ENCODE assay signal across 1 cellular context in the genomic region with DNA sequence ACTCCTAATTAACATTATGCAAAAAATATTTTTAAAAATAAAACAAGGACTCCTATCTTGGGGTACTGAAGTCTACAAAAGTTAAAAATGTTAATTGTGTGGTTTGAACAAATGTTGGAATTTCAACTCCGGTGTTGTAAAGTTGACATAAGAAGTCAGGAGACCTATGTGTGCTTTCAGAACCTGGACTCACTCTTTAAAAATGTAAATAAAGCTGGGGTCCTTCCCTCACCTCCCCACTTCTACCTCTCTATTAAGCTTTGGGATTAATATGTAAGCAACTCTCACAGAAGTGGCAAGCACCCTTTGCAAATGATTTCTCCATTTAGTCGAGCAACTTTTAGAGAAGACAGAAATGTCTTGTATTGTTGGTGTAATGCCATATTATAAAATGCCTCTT.
TF ChIP-seq lines count a peak whose summit lies in the region.

No MANE protein-coding gene starts in this region.

TF ChIP-seq in HepG2, 621 proteins besides CTCF, POLR2A, EP300 and RAD21 (continued from another document and continues in another):
- TF ChIP-seq, protein P1, sequence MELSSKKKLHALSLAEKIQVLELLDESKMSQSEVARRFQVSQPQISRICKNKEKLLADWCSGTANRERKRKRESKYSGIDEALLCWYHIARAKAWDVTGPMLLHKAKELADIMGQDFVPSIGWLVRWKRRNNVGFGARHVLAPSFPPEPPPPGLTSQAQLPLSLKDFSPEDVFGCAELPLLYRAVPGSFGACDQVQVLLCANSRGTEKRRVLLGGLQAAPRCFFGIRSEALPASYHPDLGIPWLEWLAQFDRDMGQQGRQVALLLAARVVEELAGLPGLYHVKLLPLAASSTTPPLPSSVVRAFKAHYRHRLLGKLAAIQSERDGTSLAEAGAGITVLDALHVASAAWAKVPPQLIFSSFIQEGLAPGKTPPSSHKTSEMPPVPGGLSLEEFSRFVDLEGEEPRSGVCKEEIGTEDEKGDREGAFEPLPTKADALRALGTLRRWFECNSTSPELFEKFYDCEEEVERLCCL (CRISPR knock-in tag; IDR thresholded peaks at IDR 0.05; ENCODE audit: borderline replicate concordance) = no peak
- TF ChIP-seq NFYC (CRISPR knock-in tag; IDR thresholded peaks at IDR 0.05) (no peak), THYN1 (CRISPR knock-in tag; IDR thresholded peaks at IDR 0.05; ENCODE audit: borderline replicate concordance, low read depth) (no peak), ZNF337 (CRISPR knock-in tag; IDR thresholded peaks at IDR 0.05; ENCODE audit: borderline replicate concordance, low read depth) (no peak), SP2 (CRISPR knock-in tag; IDR thresholded peaks at IDR 0.05) (no peak), ZNF780A (CRISPR knock-in tag; IDR thresholded peaks at IDR 0.05) (no peak), ZNF781 (CRISPR knock-in tag; IDR thresholded peaks at IDR 0.05; ENCODE audit: borderline replicate concordance, not compliant biosample characterization) (no peak), NFE2L2 (IDR thresholded peaks at IDR 0.05; ENCODE audit: low read length) (no peak), ZMYM4 (CRISPR knock-in tag; IDR thresholded peaks at IDR 0.05) (no peak), ZNF768 (CRISPR knock-in tag; IDR thresholded peaks at IDR 0.05) (no peak), HOXA9 (CRISPR knock-in tag; IDR thresholded peaks at IDR 0.05; ENCODE audit: borderline replicate concordance) (no peak), PCBP2 (optimal IDR thresholded peaks at IDR 0.05; ENCODE audit: low read depth, low read length, poor library complexity, severe bottlenecking) (no peak), ZBTB3 (CRISPR knock-in tag; IDR thresholded peaks at IDR 0.05; ENCODE audit: borderline replicate concordance, low read depth) (no peak), ZFP37 (CRISPR knock-in tag; IDR thresholded peaks at IDR 0.05; ENCODE audit: borderline replicate concordance) (no peak), CHD4 (IDR thresholded peaks at IDR 0.05; ENCODE audit: borderline replicate concordance, low read length) (no peak), SRY (CRISPR knock-in tag; IDR thresholded peaks at IDR 0.05) (no peak), ATRX (CRISPR knock-in tag; IDR thresholded peaks at IDR 0.05; ENCODE audit: borderline replicate concordance) (no peak), MTA1 (CRISPR knock-in tag; IDR thresholded peaks at IDR 0.05; ENCODE audit: borderline replicate concordance) (no peak), MED8 (CRISPR knock-in tag; IDR thresholded peaks at IDR 0.05; ENCODE audit: insufficient replicate concordance) (no peak), JUNB (CRISPR knock-in tag; IDR thresholded peaks at IDR 0.05; ENCODE audit: borderline replicate concordance) (no peak)
- TF ChIP-seq, protein P2, sequence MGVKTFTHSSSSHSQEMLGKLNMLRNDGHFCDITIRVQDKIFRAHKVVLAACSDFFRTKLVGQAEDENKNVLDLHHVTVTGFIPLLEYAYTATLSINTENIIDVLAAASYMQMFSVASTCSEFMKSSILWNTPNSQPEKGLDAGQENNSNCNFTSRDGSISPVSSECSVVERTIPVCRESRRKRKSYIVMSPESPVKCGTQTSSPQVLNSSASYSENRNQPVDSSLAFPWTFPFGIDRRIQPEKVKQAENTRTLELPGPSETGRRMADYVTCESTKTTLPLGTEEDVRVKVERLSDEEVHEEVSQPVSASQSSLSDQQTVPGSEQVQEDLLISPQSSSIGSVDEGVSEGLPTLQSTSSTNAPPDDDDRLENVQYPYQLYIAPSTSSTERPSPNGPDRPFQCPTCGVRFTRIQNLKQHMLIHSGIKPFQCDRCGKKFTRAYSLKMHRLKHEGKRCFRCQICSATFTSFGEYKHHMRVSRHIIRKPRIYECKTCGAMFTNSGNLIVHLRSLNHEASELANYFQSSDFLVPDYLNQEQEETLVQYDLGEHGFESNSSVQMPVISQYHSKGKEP (CRISPR knock-in tag; IDR thresholded peaks at IDR 0.05) = no peak
- TF ChIP-seq, protein P3, sequence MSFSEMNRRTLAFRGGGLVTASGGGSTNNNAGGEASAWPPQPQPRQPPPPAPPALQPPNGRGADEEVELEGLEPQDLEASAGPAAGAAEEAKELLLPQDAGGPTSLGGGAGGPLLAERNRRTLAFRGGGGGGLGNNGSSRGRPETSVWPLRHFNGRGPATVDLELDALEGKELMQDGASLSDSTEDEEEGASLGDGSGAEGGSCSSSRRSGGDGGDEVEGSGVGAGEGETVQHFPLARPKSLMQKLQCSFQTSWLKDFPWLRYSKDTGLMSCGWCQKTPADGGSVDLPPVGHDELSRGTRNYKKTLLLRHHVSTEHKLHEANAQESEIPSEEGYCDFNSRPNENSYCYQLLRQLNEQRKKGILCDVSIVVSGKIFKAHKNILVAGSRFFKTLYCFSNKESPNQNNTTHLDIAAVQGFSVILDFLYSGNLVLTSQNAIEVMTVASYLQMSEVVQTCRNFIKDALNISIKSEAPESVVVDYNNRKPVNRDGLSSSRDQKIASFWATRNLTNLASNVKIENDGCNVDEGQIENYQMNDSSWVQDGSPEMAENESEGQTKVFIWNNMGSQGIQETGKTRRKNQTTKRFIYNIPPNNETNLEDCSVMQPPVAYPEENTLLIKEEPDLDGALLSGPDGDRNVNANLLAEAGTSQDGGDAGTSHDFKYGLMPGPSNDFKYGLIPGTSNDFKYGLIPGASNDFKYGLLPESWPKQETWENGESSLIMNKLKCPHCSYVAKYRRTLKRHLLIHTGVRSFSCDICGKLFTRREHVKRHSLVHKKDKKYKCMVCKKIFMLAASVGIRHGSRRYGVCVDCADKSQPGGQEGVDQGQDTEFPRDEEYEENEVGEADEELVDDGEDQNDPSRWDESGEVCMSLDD (CRISPR knock-in tag; IDR thresholded peaks at IDR 0.05; ENCODE audit: borderline replicate concordance) = no peak
- TF ChIP-seq, protein P4, sequence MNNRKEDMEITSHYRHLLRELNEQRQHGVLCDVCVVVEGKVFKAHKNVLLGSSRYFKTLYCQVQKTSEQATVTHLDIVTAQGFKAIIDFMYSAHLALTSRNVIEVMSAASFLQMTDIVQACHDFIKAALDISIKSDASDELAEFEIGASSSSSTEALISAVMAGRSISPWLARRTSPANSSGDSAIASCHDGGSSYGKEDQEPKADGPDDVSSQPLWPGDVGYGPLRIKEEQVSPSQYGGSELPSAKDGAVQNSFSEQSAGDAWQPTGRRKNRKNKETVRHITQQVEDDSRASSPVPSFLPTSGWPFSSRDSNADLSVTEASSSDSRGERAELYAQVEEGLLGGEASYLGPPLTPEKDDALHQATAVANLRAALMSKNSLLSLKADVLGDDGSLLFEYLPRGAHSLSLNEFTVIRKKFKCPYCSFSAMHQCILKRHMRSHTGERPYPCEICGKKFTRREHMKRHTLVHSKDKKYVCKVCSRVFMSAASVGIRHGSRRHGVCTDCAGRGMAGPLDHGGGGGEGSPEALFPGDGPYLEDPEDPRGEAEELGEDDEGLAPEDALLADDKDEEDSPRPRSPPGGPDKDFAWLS (CRISPR knock-in tag; IDR thresholded peaks at IDR 0.05; ENCODE audit: borderline replicate concordance) = no peak
- TF ChIP-seq, protein P5, sequence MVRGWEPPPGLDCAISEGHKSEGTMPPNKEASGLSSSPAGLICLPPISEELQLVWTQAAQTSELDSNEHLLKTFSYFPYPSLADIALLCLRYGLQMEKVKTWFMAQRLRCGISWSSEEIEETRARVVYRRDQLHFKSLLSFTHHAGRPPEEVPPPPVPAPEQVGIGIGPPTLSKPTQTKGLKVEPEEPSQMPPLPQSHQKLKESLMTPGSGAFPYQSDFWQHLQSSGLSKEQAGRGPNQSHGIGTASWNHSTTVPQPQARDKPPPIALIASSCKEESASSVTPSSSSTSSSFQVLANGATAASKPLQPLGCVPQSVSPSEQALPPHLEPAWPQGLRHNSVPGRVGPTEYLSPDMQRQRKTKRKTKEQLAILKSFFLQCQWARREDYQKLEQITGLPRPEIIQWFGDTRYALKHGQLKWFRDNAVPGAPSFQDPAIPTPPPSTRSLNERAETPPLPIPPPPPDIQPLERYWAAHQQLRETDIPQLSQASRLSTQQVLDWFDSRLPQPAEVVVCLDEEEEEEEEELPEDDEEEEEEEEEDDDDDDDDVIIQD (CRISPR knock-in tag; IDR thresholded peaks at IDR 0.05; ENCODE audit: low read depth) = peak; percentile 80; the same call in 1 of the 2 replicates
- TF ChIP-seq, protein P6, sequence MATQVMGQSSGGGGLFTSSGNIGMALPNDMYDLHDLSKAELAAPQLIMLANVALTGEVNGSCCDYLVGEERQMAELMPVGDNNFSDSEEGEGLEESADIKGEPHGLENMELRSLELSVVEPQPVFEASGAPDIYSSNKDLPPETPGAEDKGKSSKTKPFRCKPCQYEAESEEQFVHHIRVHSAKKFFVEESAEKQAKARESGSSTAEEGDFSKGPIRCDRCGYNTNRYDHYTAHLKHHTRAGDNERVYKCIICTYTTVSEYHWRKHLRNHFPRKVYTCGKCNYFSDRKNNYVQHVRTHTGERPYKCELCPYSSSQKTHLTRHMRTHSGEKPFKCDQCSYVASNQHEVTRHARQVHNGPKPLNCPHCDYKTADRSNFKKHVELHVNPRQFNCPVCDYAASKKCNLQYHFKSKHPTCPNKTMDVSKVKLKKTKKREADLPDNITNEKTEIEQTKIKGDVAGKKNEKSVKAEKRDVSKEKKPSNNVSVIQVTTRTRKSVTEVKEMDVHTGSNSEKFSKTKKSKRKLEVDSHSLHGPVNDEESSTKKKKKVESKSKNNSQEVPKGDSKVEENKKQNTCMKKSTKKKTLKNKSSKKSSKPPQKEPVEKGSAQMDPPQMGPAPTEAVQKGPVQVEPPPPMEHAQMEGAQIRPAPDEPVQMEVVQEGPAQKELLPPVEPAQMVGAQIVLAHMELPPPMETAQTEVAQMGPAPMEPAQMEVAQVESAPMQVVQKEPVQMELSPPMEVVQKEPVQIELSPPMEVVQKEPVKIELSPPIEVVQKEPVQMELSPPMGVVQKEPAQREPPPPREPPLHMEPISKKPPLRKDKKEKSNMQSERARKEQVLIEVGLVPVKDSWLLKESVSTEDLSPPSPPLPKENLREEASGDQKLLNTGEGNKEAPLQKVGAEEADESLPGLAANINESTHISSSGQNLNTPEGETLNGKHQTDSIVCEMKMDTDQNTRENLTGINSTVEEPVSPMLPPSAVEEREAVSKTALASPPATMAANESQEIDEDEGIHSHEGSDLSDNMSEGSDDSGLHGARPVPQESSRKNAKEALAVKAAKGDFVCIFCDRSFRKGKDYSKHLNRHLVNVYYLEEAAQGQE (IDR thresholded peaks at IDR 0.05; ENCODE audit: borderline replicate concordance in 1 of 2, low read depth in 1 of 2, low read length in 2 of 2) = no peak
- TF ChIP-seq, protein P7, sequence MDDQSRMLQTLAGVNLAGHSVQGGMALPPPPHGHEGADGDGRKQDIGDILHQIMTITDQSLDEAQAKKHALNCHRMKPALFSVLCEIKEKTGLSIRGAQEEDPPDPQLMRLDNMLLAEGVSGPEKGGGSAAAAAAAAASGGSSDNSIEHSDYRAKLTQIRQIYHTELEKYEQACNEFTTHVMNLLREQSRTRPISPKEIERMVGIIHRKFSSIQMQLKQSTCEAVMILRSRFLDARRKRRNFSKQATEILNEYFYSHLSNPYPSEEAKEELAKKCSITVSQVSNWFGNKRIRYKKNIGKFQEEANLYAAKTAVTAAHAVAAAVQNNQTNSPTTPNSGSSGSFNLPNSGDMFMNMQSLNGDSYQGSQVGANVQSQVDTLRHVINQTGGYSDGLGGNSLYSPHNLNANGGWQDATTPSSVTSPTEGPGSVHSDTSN (CRISPR knock-in tag; IDR thresholded peaks at IDR 0.05; ENCODE audit: borderline replicate concordance) = no peak
- TF ChIP-seq, protein P8, sequence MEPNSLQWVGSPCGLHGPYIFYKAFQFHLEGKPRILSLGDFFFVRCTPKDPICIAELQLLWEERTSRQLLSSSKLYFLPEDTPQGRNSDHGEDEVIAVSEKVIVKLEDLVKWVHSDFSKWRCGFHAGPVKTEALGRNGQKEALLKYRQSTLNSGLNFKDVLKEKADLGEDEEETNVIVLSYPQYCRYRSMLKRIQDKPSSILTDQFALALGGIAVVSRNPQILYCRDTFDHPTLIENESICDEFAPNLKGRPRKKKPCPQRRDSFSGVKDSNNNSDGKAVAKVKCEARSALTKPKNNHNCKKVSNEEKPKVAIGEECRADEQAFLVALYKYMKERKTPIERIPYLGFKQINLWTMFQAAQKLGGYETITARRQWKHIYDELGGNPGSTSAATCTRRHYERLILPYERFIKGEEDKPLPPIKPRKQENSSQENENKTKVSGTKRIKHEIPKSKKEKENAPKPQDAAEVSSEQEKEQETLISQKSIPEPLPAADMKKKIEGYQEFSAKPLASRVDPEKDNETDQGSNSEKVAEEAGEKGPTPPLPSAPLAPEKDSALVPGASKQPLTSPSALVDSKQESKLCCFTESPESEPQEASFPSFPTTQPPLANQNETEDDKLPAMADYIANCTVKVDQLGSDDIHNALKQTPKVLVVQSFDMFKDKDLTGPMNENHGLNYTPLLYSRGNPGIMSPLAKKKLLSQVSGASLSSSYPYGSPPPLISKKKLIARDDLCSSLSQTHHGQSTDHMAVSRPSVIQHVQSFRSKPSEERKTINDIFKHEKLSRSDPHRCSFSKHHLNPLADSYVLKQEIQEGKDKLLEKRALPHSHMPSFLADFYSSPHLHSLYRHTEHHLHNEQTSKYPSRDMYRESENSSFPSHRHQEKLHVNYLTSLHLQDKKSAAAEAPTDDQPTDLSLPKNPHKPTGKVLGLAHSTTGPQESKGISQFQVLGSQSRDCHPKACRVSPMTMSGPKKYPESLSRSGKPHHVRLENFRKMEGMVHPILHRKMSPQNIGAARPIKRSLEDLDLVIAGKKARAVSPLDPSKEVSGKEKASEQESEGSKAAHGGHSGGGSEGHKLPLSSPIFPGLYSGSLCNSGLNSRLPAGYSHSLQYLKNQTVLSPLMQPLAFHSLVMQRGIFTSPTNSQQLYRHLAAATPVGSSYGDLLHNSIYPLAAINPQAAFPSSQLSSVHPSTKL (CRISPR knock-in tag; IDR thresholded peaks at IDR 0.05) = peak; percentile 69
